In the genomic region with DNA sequence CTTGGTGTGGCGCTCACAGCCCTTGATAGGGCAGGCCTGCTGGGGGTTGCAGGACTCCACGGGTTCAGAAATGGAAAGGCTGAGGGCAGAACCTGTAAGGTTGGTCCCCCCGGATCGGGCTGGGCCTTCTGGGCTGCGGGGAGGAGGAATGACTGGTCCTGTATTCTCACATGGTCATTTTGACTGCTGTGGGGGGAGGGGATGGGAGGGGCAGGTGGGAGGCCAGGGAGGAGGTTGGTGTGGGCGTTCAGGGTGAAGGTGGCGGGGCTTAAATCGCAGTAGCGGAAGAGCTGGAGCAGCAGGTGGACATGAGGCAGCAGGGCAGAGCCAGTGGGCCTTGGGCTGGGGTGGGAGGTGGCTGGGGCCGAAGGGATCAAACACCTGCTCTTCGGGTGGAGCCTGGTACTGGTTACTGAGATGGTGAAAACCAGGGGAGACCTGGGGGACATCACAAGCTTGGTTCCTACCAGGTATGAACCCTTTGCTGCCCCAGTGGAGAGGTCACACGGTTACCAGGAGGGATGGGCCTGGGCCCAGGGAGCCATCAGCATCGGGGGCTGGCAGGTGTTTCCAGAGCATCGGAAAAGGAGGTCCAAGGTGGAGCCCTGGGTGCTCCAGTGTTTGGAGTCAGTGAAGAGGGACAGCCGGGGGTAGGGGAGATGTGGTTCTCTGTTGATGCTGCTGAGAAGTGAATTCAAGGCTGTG, we compare ENCODE assay signal across 11 cellular contexts. TPM values are rescaled to one million over a fixed set of nuclear protein-coding genes. Genes with fewer than 3 reads are reported as not detected.
DNase-seq lines count a peak whose midpoint lies in the region; FAIRE-seq and TF ChIP-seq lines count a peak whose summit lies in the region.
"Had no signal": no experiment of that assay in that cellular context is flagged by ENCODE, and none has a peak within 500 bp of the region (broad histone marks: within the 10 kb centered on the region; RNA-seq: fewer than 3 reads in every experiment).

No MANE protein-coding gene starts in this region.

- H3K9ac ChIP-seq in skeletal muscle satellite cell (ENCODE audit: low read depth, low read length): no peak overlapping the region

- DNase-seq in T-helper 2 cell treated with Interferon-gamma antibody and Interleukin-4, amounts not matched to agents 5 μg/mL and 100 μg/mL, for 36 hours (ENCODE audit: low spot score): no peak
- DNase-seq in T-helper 2 cell (no peak), fibroblast of mammary gland (ENCODE audit: low read depth) (no peak), GM12892 (ENCODE audit: insufficient read length) (no peak), mesenteric fat pad (ENCODE audit: low spot score) (no peak), GM13977 (ENCODE audit: low spot score) (no peak)
- DNase-seq: NCI-H69 had no signal

- no peak for FAIRE-seq in GM12892 (lab: Jason Lieb, UNC)

- in situ Hi-C loops in GM13977 (cut with MboI; ENCODE audit: low pct_unique_long_range_greater_than_20kb, low sequenced_read_pairs, unreplicated experiment): no loop called here

- peaks cover 19% of the 10 kb centered on the region for H3K36me3 Mint-ChIP-seq in T-helper 2 cell treated with Interferon-gamma antibody and Interleukin-4, amounts not matched to agents 5 μg/mL and 100 μg/mL, for 36 hours (ENCODE audit: low read depth)

- TF ChIP-seq POLR2A in GM12892 (IDR thresholded peaks at IDR 0.05; ENCODE audit: low read depth, low read length): no peak

- H3K4me1 ChIP-seq in skeletal muscle satellite cell (ENCODE audit: control insufficient read depth, insufficient read depth, low read length): peaks cover 8% of the 10 kb centered on the region

- peak overlapping the region; percentile 95 for H3K4me2 ChIP-seq in skeletal muscle satellite cell (ENCODE audit: low read length)

- peaks cover 32% of the 10 kb centered on the region for H3K36me3 ChIP-seq in skeletal muscle satellite cell (ENCODE audit: insufficient read depth, low read length)

- no peaks in the 10 kb centered on the region for H3K9me3 ChIP-seq in skeletal muscle satellite cell (replicated peaks; ENCODE audit: low read length)

- H3K4me1 Mint-ChIP-seq in T-helper 2 cell treated with Interferon-gamma antibody and Interleukin-4, amounts not matched to agents 5 μg/mL and 100 μg/mL, for 36 hours (ENCODE audit: low read depth): peaks cover 9% of the 10 kb centered on the region

- peak overlapping the region; percentile 82 for H3K27ac Mint-ChIP-seq in T-helper 2 cell treated with Interferon-gamma antibody and Interleukin-4, amounts not matched to agents 5 μg/mL and 100 μg/mL, for 36 hours

- H3K27me3 ChIP-seq in skeletal muscle satellite cell (ENCODE audit: control insufficient read depth, insufficient read depth, low read length): peaks cover 4% of the 10 kb centered on the region

- H3K9me3 Mint-ChIP-seq in T-helper 2 cell treated with Interferon-gamma antibody and Interleukin-4, amounts not matched to agents 5 μg/mL and 100 μg/mL, for 36 hours: no peaks in the 10 kb centered on the region

- TF ChIP-seq CTCF in VCaP (conservative IDR thresholded peaks at IDR 0.05): no peak
- no peak for TF ChIP-seq CTCF in fibroblast of mammary gland (conservative IDR thresholded peaks at IDR 0.05; ENCODE audit: control insufficient read depth, insufficient read depth, low read depth, low read length)
- no peak for TF ChIP-seq CTCF in GM13977 (IDR thresholded peaks at IDR 0.05; ENCODE audit: extremely low read depth, insufficient read depth, missing control alignments)

- peak overlapping the region; percentile 68 for H3K4me3 ChIP-seq in fibroblast of mammary gland (ENCODE audit: control insufficient read depth, low read depth, low read length)
- H3K4me3 ChIP-seq in skeletal muscle satellite cell (ENCODE audit: low read length): peak overlapping the region; percentile 91

- H3K27ac ChIP-seq in VCaP: peak overlapping the region; percentile 93; the same call in 1 of the 2 replicates

- H3K4me3 Mint-ChIP-seq in T-helper 2 cell treated with Interferon-gamma antibody and Interleukin-4, amounts not matched to agents 5 μg/mL and 100 μg/mL, for 36 hours: peak overlapping the region; percentile 91

- peaks cover 7% of the 10 kb centered on the region for H3K27me3 Mint-ChIP-seq in T-helper 2 cell treated with Interferon-gamma antibody and Interleukin-4, amounts not matched to agents 5 μg/mL and 100 μg/mL, for 36 hours (ENCODE audit: low read depth)

RNA-seq across cellular contexts. Expression of a gene that starts 1.8 kb away (rescaled TPM):
- 26.6 and 32.8 TPM in 2 replicates for total RNA-seq in skeletal muscle satellite cell (2012; rRNA removed)
- 27.2 TPM for polyA plus RNA-seq in GM12892 (2012; ENCODE audit: missing spikeins)
- total RNA-seq in mesenteric fat pad: 25.9 TPM

RNA-seq across cellular contexts. Expression of a gene that starts 18.9 kb away (rescaled TPM):
- not detected in 2 replicates for total RNA-seq in skeletal muscle satellite cell (2012; rRNA removed)
- not detected for polyA plus RNA-seq in GM12892 (2012; ENCODE audit: missing spikeins)
- 2.3 TPM for total RNA-seq in mesenteric fat pad
- total RNA-seq: H4 had no signal

RNA-seq across cellular contexts. Expression of a gene that starts 22.7 kb away (rescaled TPM):
- 7.9 and 8.9 TPM in 2 replicates for total RNA-seq in skeletal muscle satellite cell (2012; rRNA removed)
- polyA plus RNA-seq in GM12892 (2012; ENCODE audit: missing spikeins): not detected
- 10.6 TPM for total RNA-seq in mesenteric fat pad

RNA-seq across cellular contexts. Expression of a gene that starts 43.6 kb away (rescaled TPM):
- total RNA-seq in skeletal muscle satellite cell (2012; rRNA removed): not detected in 2 replicates
- not detected for polyA plus RNA-seq in GM12892 (2012; ENCODE audit: missing spikeins)
- not detected for total RNA-seq in mesenteric fat pad
- total RNA-seq: A172, H4 had no signal

RNA-seq across cellular contexts. Expression of a gene that starts 59.2 kb away (rescaled TPM):
- not detected in 2 replicates for total RNA-seq in skeletal muscle satellite cell (2012; rRNA removed)
- not detected for polyA plus RNA-seq in GM12892 (2012; ENCODE audit: missing spikeins)
- not detected for total RNA-seq in mesenteric fat pad
- total RNA-seq: A172 had no signal
